ENCODE assay signal across 8 cellular contexts in the genomic region with DNA sequence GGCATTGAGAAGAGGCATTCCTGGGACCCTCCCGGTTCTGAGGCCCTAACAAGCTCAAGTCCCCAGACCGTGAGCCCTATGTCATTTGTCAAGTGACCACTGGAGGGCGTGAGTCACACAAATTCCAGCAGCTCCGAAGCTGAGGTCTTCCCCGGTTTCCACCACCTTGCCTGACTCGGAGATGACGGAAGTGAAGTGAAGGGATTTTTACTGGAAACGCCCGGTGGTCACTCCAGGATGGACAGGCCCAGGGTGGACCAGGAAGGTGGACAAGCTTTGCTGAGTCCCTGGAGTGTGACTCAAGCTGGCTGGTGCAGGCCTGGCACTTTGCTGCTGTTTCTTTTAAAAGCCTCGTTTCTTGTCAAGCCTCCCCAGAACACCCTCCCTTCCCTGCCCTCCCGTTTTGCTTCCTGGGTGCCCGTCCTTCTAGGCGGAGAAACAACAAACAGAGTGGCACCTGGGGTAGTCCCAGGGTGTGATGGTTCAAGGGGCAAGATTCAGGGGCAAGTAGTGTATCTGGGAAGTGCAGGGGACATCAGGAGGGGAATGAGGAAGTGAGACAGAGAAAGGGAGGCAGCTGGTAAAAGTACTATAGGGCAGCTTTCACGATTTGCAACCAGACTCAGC. TPM values are rescaled to one million over a fixed set of nuclear protein-coding genes. Genes with fewer than 3 reads are reported as not detected.
DNase-seq lines count a peak whose midpoint lies in the region; ATAC-seq and TF ChIP-seq lines count a peak whose summit lies in the region.

No MANE protein-coding gene starts in this region.

- H3K27me3 Mint-ChIP-seq in T-helper 2 cell treated with Interferon-gamma antibody and Interleukin-4, amounts not matched to agents 5 μg/mL and 100 μg/mL, for 36 hours (ENCODE audit: low read depth), result no peaks in the 10 kb centered on the region

- intact Hi-C loops in sciatic nerve (cut with DNase I), result no loop called here

- DNase-seq in G401 (ENCODE audit: low spot score), result peak; percentile 92
- DNase-seq in NCI-H146 treated with DMSO at 0.1 percent for 48 hours (lab: John Stamatoyannopoulos, UW; ENCODE audit: unreplicated experiment), result peak; percentile 47
- peak; percentile 74 for DNase-seq in T-helper 2 cell treated with Interferon-gamma antibody and Interleukin-4, amounts not matched to agents 5 μg/mL and 100 μg/mL, for 36 hours (ENCODE audit: low spot score)
- DNase-seq in astrocyte of the cerebellum (ENCODE audit: low read depth), result peak; percentile 75
- DNase-seq in hypothalamus (lab: John Stamatoyannopoulos, UW), result peak in 50 of 51 donors; percentile 4 to 83 (median 59)
- DNase-seq in sciatic nerve (ENCODE audit: low spot score), result peak; percentile 89
- no peak for DNase-seq in OCI-M2 (lab: John Stamatoyannopoulos, UW; ENCODE audit: unreplicated experiment)

- H3K27ac Mint-ChIP-seq in T-helper 2 cell treated with Interferon-gamma antibody and Interleukin-4, amounts not matched to agents 5 μg/mL and 100 μg/mL, for 36 hours, result peak overlapping the region; percentile 94

- H3K9me3 Mint-ChIP-seq in T-helper 2 cell treated with Interferon-gamma antibody and Interleukin-4, amounts not matched to agents 5 μg/mL and 100 μg/mL, for 36 hours, result peaks cover 4% of the 10 kb centered on the region

- H3K4me1 Mint-ChIP-seq in T-helper 2 cell treated with Interferon-gamma antibody and Interleukin-4, amounts not matched to agents 5 μg/mL and 100 μg/mL, for 36 hours (ENCODE audit: low read depth), result peaks cover 38% of the 10 kb centered on the region

- in situ Hi-C loops in G401 (cut with HindIII; ENCODE audit: low sequenced_read_pairs), result no loop called here
- in situ Hi-C loops in astrocyte of the cerebellum (cut with HindIII; ENCODE audit: low sequenced_read_pairs), result no loop called here

- no peaks in the 10 kb centered on the region for H3K36me3 Mint-ChIP-seq in T-helper 2 cell treated with Interferon-gamma antibody and Interleukin-4, amounts not matched to agents 5 μg/mL and 100 μg/mL, for 36 hours (ENCODE audit: low read depth)

- peak overlapping the region; percentile 76 for H3K4me3 Mint-ChIP-seq in T-helper 2 cell treated with Interferon-gamma antibody and Interleukin-4, amounts not matched to agents 5 μg/mL and 100 μg/mL, for 36 hours

- H3K4me3 ChIP-seq in astrocyte of the cerebellum (ENCODE audit: low read depth, low read length), result no peak overlapping the region

- peak; percentile 84 for TF ChIP-seq CTCF in astrocyte of the cerebellum (IDR thresholded peaks at IDR 0.05; ENCODE audit: low read depth, low read length, missing control alignments)

- peak; percentile 39 for ATAC-seq in HG02588 (IDR thresholded peaks at IDR 0.05; ENCODE audit: unreplicated experiment)
- ATAC-seq in sciatic nerve, result peak; percentile 96

RNA-seq across cellular contexts. Expression of gene NOS2, which starts 5.3 kb away (rescaled TPM):
- 0.18 and 1.0 TPM in 2 replicates for total RNA-seq in G401 (2014; rRNA removed; shearing (Covaris generic))
- total RNA-seq in sciatic nerve, result 1.6 TPM
